ENCODE assay signal across 22 cellular contexts in the genomic region with DNA sequence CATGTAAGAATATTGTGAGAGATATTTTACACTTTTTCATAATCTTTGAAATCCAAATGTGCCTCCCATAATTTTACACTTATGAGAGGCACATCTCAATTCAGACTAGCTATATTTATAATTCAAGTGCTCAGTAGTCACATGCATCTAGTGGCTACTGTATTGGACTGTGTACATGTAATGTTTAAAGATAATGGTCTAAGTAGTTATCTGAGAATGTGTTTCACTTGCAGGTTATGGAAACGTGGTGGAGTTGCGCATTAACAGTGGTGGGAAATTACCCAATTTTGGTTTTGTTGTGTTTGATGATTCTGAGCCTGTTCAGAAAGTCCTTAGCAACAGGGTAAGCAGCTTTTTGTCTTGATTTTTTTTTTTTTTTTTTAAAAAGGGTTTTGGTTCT. TPM values are rescaled to one million over a fixed set of nuclear protein-coding genes. Genes with fewer than 3 reads are reported as not detected.
DNase-seq lines count a peak whose midpoint lies in the region; ATAC-seq and TF ChIP-seq lines count a peak whose summit lies in the region.
"Had no signal": no experiment of that assay in that cellular context is flagged by ENCODE, and none has a peak within 500 bp of the region (broad histone marks: within the 10 kb centered on the region; RNA-seq: fewer than 3 reads in every experiment).

No MANE protein-coding gene starts in this region.

- no peak overlapping the region for H2AFZ ChIP-seq in Karpas-422 (ENCODE audit: low read length)

- H3K27me3 ChIP-seq in naive thymus-derived CD4-positive, alpha-beta T cell (ENCODE audit: control insufficient read depth in 2 of 2, insufficient read depth in 2 of 2, low read length in 2 of 2): no peaks in the 10 kb centered on the region
- H3K27me3 ChIP-seq in Karpas-422 (ENCODE audit: low read length): no peaks in the 10 kb centered on the region
- H3K27me3 ChIP-seq: spleen, stomach, tibial nerve had no signal

- ATAC-seq in GM21825 (IDR thresholded peaks at IDR 0.05; ENCODE audit: unreplicated experiment) (peak; percentile 58), HG03196 (IDR thresholded peaks at IDR 0.05; ENCODE audit: unreplicated experiment) (no peak)
- ATAC-seq in naive thymus-derived CD4-positive, alpha-beta T cell: peak; percentile 45
- ATAC-seq: activated CD4-positive, CD25-positive, alpha-beta regulatory T cell treated with anti-CD3 and anti-CD28 coated beads, Interleukin-2, amount 50 U/mL, for 24 hours; activated CD8-positive, alpha-beta memory T cell treated with anti-CD3 and anti-CD28 coated beads, Interleukin-2, amount 10 ng/mL, durations not matched to agents 7 days and 5 days; K562 had no signal

- no peak overlapping the region for H3K9ac ChIP-seq in Karpas-422 (ENCODE audit: low read length)

- H3K4me3 Mint-ChIP-seq in activated CD4-positive, alpha-beta memory T cell treated with anti-CD3 and anti-CD28 coated beads for 36 hours: no peak overlapping the region
- no peak overlapping the region for H3K4me3 Mint-ChIP-seq in activated CD4-positive, alpha-beta memory T cell treated with anti-CD3 and anti-CD28 coated beads, Interleukin-2, amount 10 ng/mL, durations not matched to agents 7 days and 5 days
- no peak overlapping the region for H3K4me3 Mint-ChIP-seq in naive thymus-derived CD4-positive, alpha-beta T cell
- H3K4me3 Mint-ChIP-seq: activated CD8-positive, alpha-beta memory T cell treated with anti-CD3 and anti-CD28 coated beads, Interleukin-2, amount 10 ng/mL, durations not matched to agents 7 days and 5 days had no signal

- H3K4me1 ChIP-seq in naive thymus-derived CD4-positive, alpha-beta T cell (ENCODE audit: control insufficient read depth in 2 of 2, insufficient read depth in 2 of 2, low read length in 2 of 2): no peaks in the 10 kb centered on the region
- peaks cover 15% of the 10 kb centered on the region for H3K4me1 ChIP-seq in Karpas-422 (ENCODE audit: low read length)

- no peak overlapping the region for H3K4me3 ChIP-seq in NB4 (ENCODE audit: low read depth, low read length)
- H3K4me3 ChIP-seq in naive thymus-derived CD4-positive, alpha-beta T cell (ENCODE audit: low read length): no peak overlapping the region
- H3K4me3 ChIP-seq in Karpas-422 (ENCODE audit: low read length): no peak overlapping the region
- H3K4me3 ChIP-seq: K562, lung, spleen, stomach, tibial nerve had no signal

- POLR2A ChIA-PET in activated CD4-positive, alpha-beta memory T cell treated with anti-CD3 and anti-CD28 coated beads for 36 hours (lab: Charles Lee): no interaction called here
- POLR2A ChIA-PET in activated CD4-positive, alpha-beta memory T cell treated with anti-CD3 and anti-CD28 coated beads, Interleukin-2, amount 10 ng/mL, durations not matched to agents 7 days and 5 days (lab: Charles Lee): interaction anchor here (4.4 kb wide), 1 partner anchor 29 kb away, joined by 24 read pairs; a partner anchor contains a TSS
- POLR2A ChIA-PET in naive thymus-derived CD4-positive, alpha-beta T cell (lab: Charles Lee): interaction anchor here (1.3 kb wide), 1 partner anchor 26 kb away, joined by 6 read pairs; no protein-coding TSS in a partner anchor

- peaks cover 31% of the 10 kb centered on the region for H3K4me1 Mint-ChIP-seq in activated CD4-positive, alpha-beta memory T cell treated with anti-CD3 and anti-CD28 coated beads for 36 hours (ENCODE audit: low read depth)
- peaks cover 23% of the 10 kb centered on the region for H3K4me1 Mint-ChIP-seq in activated CD4-positive, alpha-beta memory T cell treated with anti-CD3 and anti-CD28 coated beads, Interleukin-2, amount 10 ng/mL, durations not matched to agents 7 days and 5 days
- H3K4me1 Mint-ChIP-seq in naive thymus-derived CD4-positive, alpha-beta T cell: peaks cover 9 to 33% (median 23%) of the 10 kb centered on the region in 7 donors

- H3K36me3 ChIP-seq in naive thymus-derived CD4-positive, alpha-beta T cell (ENCODE audit: control insufficient read depth in 2 of 3, insufficient read depth in 3 of 3, low read length in 3 of 3): peaks cover 37 to 80% (median 40%) of the 10 kb centered on the region in 3 experiments
- peaks cover 92% of the 10 kb centered on the region for H3K36me3 ChIP-seq in Karpas-422 (ENCODE audit: insufficient read depth, low read length)

- H3K36me3 Mint-ChIP-seq in activated CD4-positive, alpha-beta memory T cell treated with anti-CD3 and anti-CD28 coated beads for 36 hours: peaks cover 64% of the 10 kb centered on the region
- H3K36me3 Mint-ChIP-seq in activated CD4-positive, alpha-beta memory T cell treated with anti-CD3 and anti-CD28 coated beads, Interleukin-2, amount 10 ng/mL, durations not matched to agents 7 days and 5 days (ENCODE audit: low read depth): peaks cover 80% of the 10 kb centered on the region
- H3K36me3 Mint-ChIP-seq in naive thymus-derived CD4-positive, alpha-beta T cell: peaks cover 14 to 69% (median 50%) of the 10 kb centered on the region in 5 donors

- H3K27ac Mint-ChIP-seq in activated CD4-positive, alpha-beta memory T cell treated with anti-CD3 and anti-CD28 coated beads for 36 hours: peak overlapping the region; percentile 45
- no peak overlapping the region for H3K27ac Mint-ChIP-seq in activated CD4-positive, alpha-beta memory T cell treated with anti-CD3 and anti-CD28 coated beads, Interleukin-2, amount 10 ng/mL, durations not matched to agents 7 days and 5 days
- H3K27ac Mint-ChIP-seq in naive thymus-derived CD4-positive, alpha-beta T cell: no peak overlapping the region
- H3K27ac Mint-ChIP-seq: activated CD8-positive, alpha-beta memory T cell treated with anti-CD3 and anti-CD28 coated beads, Interleukin-2, amount 10 ng/mL, durations not matched to agents 7 days and 5 days had no signal

- intact Hi-C loops in activated CD4-positive, alpha-beta memory T cell treated with anti-CD3 and anti-CD28 coated beads for 36 hours (cut with micrococcal nuclease): no loop called here
- intact Hi-C loops in naive thymus-derived CD4-positive, alpha-beta T cell (cut with micrococcal nuclease): no loop called here

- H3K27me3 Mint-ChIP-seq in activated CD4-positive, alpha-beta memory T cell treated with anti-CD3 and anti-CD28 coated beads for 36 hours: no peaks in the 10 kb centered on the region
- no peaks in the 10 kb centered on the region for H3K27me3 Mint-ChIP-seq in activated CD4-positive, alpha-beta memory T cell treated with anti-CD3 and anti-CD28 coated beads, Interleukin-2, amount 10 ng/mL, durations not matched to agents 7 days and 5 days
- H3K27me3 Mint-ChIP-seq in naive thymus-derived CD4-positive, alpha-beta T cell: no peaks in the 10 kb centered on the region
- H3K27me3 Mint-ChIP-seq: activated CD8-positive, alpha-beta memory T cell treated with anti-CD3 and anti-CD28 coated beads, Interleukin-2, amount 10 ng/mL, durations not matched to agents 7 days and 5 days had no signal

- no peaks in the 10 kb centered on the region for H3K9me3 ChIP-seq in naive thymus-derived CD4-positive, alpha-beta T cell (ENCODE audit: control insufficient read depth in 2 of 3, low read length in 3 of 3)
- no peaks in the 10 kb centered on the region for H3K9me3 ChIP-seq in Karpas-422 (ENCODE audit: low read length)
- H3K9me3 ChIP-seq: spleen, stomach, tibial nerve had no signal

- TF ChIP-seq POLR2A in NB4 (IDR thresholded peaks at IDR 0.05; ENCODE audit: extremely low read depth, insufficient read length): no peak

- no peaks in the 10 kb centered on the region for H3K9me3 Mint-ChIP-seq in activated CD4-positive, alpha-beta memory T cell treated with anti-CD3 and anti-CD28 coated beads for 36 hours
- H3K9me3 Mint-ChIP-seq in activated CD4-positive, alpha-beta memory T cell treated with anti-CD3 and anti-CD28 coated beads, Interleukin-2, amount 10 ng/mL, durations not matched to agents 7 days and 5 days: no peaks in the 10 kb centered on the region
- H3K9me3 Mint-ChIP-seq in naive thymus-derived CD4-positive, alpha-beta T cell: no peaks in the 10 kb centered on the region

- H4K20me1 ChIP-seq in Karpas-422 (ENCODE audit: insufficient read depth, low read depth, low read length): peaks cover 14% of the 10 kb centered on the region

- H3K9me2 ChIP-seq in Karpas-422 (replicated peaks; ENCODE audit: insufficient read depth, low read length): no peaks in the 10 kb centered on the region

- H3K79me2 ChIP-seq in Karpas-422 (ENCODE audit: low read length): peaks cover 84% of the 10 kb centered on the region

- DNase-seq in activated CD4-positive, alpha-beta memory T cell treated with anti-CD3 and anti-CD28 coated beads for 36 hours: no peak
- DNase-seq in activated CD4-positive, alpha-beta memory T cell treated with anti-CD3 and anti-CD28 coated beads, Interleukin-2, amount 10 ng/mL, durations not matched to agents 7 days and 5 days: no peak
- DNase-seq in NB4 (ENCODE audit: low read depth) (peak; percentile 57), Karpas-422 (no peak)
- DNase-seq in naive thymus-derived CD4-positive, alpha-beta T cell: no peak
- DNase-seq in stimulated activated CD4-positive, alpha-beta T cell treated with anti-CD3 and anti-CD28 coated beads, Interleukin-15, amount 100 ng/mL, for 24 hours: no peak
- DNase-seq: activated CD8-positive, alpha-beta memory T cell treated with anti-CD3 and anti-CD28 coated beads, Interleukin-2, amount 10 ng/mL, durations not matched to agents 7 days and 5 days; activated effector memory CD4-positive, alpha-beta T cell treated with Interleukin-2 at 50 U/mL for 16 hours; DND-41; NCI-H187 treated with DMSO at 0.1 percent for 48 hours; NCI-H2227 treated with DMSO at 0.1 percent for 48 hours; NCI-H774; OCI-M1; spleen; stimulated activated CD4-positive, alpha-beta T cell treated with anti-CD3 and anti-CD28 coated beads, Interleukin-4, amount 100 ng/mL, for 4 hours; stomach had no signal

- no peak for TF ChIP-seq CTCF in NB4 (IDR thresholded peaks at IDR 0.05; ENCODE audit: low read depth, low read length)

- CTCF ChIA-PET in activated CD4-positive, alpha-beta memory T cell treated with anti-CD3 and anti-CD28 coated beads for 36 hours (lab: Charles Lee): interaction anchor here (0.6 to 3.4 kb wide), 3 partner anchors 29 to 343 kb away, joined by 3 to 13 read pairs (median 4); a partner anchor contains a TSS
- CTCF ChIA-PET in activated CD4-positive, alpha-beta memory T cell treated with anti-CD3 and anti-CD28 coated beads, Interleukin-2, amount 10 ng/mL, durations not matched to agents 7 days and 5 days (lab: Charles Lee): interaction anchor here (0.8 to 1.2 kb wide), 2 partner anchors 25 to 29 kb away, joined by 3 to 5 read pairs; no protein-coding TSS in a partner anchor
- CTCF ChIA-PET in naive thymus-derived CD4-positive, alpha-beta T cell (lab: Charles Lee): no interaction called here

- H3K4me2 ChIP-seq in Karpas-422 (ENCODE audit: low read depth, low read length, poor library complexity, severe bottlenecking): no peak overlapping the region

- no peak overlapping the region for H3K27ac ChIP-seq in naive thymus-derived CD4-positive, alpha-beta T cell (ENCODE audit: low read depth, low read length)
- no peak overlapping the region for H3K27ac ChIP-seq in Karpas-422 (ENCODE audit: low read length)
- H3K27ac ChIP-seq: spleen, stomach, tibial nerve had no signal

RNA-seq across cellular contexts. Expression of a gene that starts 28.8 kb away (rescaled TPM):
- 100 to 1,000 TPM; 237 TPM for total RNA-seq in activated CD4-positive, alpha-beta memory T cell treated with anti-CD3 and anti-CD28 coated beads for 36 hours
- 100 to 1,000 TPM; 198 to 210 TPM for total RNA-seq in activated CD4-positive, alpha-beta memory T cell treated with anti-CD3 and anti-CD28 coated beads, Interleukin-2, amount 10 ng/mL, durations not matched to agents 7 days and 5 days
- 100 to 1,000 TPM in 3 of 5 experiments, 10 to 100 TPM in 2; 86.1 to 244 (median 167) TPM for total RNA-seq in naive thymus-derived CD4-positive, alpha-beta T cell
- 100 to 1,000 TPM; 146 to 158 TPM for polyA plus RNA-seq in naive thymus-derived CD4-positive, alpha-beta T cell
- 130 and 186 TPM in 2 replicates for total RNA-seq in Karpas-422 (2014; rRNA removed; shearing (Covaris generic); ENCODE audit: low replicate concordance)

RNA-seq across cellular contexts. Expression of a gene that starts 42.1 kb away (rescaled TPM):
- 10 to 100 TPM; 83.1 to 89.9 TPM for total RNA-seq in activated CD4-positive, alpha-beta memory T cell treated with anti-CD3 and anti-CD28 coated beads for 36 hours
- total RNA-seq in activated CD4-positive, alpha-beta memory T cell treated with anti-CD3 and anti-CD28 coated beads, Interleukin-2, amount 10 ng/mL, durations not matched to agents 7 days and 5 days: 10 to 100 TPM; 62.6 to 64.3 TPM
- 10 to 100 TPM; 14.8 to 58.2 (median 29.6) TPM for total RNA-seq in naive thymus-derived CD4-positive, alpha-beta T cell
- polyA plus RNA-seq in naive thymus-derived CD4-positive, alpha-beta T cell: 10 to 100 TPM; 44.7 to 71.1 TPM
- 104 and 114 TPM in 2 replicates for total RNA-seq in Karpas-422 (2014; rRNA removed; shearing (Covaris generic); ENCODE audit: low replicate concordance)
